17 cellular contexts compared by ENCODE assay signal in the genomic region with DNA sequence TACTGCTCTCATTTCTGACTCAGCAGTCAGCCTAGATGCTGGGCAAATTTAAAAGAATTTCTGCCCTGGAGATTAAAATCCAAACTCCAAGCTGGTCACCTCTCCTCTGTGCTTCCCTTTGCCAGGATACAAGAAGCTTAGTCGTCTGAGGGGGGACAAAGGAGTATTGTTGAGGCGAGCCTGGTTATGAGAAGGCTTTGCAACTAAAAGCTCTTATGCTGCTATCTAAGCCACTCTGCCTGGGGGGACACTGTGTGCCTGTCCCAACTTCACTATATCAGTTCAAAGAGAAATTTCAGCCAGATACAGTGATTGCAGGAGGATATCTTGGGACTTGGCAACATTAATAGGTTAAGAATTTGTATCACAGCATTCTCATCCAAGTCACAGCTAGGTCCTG. TPM values are rescaled to one million over a fixed set of nuclear protein-coding genes. Genes with fewer than 3 reads are reported as not detected.
"Had no signal": no experiment of that assay in that cellular context is flagged by ENCODE, and none has a peak within 500 bp of the region (broad histone marks: within the 10 kb centered on the region; RNA-seq: fewer than 3 reads in every experiment).

No MANE protein-coding gene starts in this region.

- H3K36me3 ChIP-seq: adrenal gland, esophagus squamous epithelium, tibial artery, WERI-Rb-1 had no signal

- DNase-seq: activated CD4-positive, alpha-beta T cell treated with anti-CD3 and anti-CD28 coated beads, Interleukin-2, amount 50 U/mL, for 4 hours; activated gamma-delta T cell treated with Interleukin-2 at 50 U/mL for 16 hours; adrenal gland; dermis blood vessel endothelial cell; effector memory CD8-positive, alpha-beta T cell; esophagus squamous epithelium; nephron progenitor cell; psoas muscle; stimulated activated CD4-positive, alpha-beta T cell treated with anti-CD3 and anti-CD28 coated beads, Interleukin-4, amount 100 ng/mL, for 24 hours; T-helper 17 cell; tibial artery; WERI-Rb-1 had no signal

- ATAC-seq: activated naive CD4-positive, alpha-beta T cell treated with anti-CD3 and anti-CD28 coated beads, Interleukin-2, amount 50 U/mL, for 72 hours; effector memory CD8-positive, alpha-beta T cell; psoas muscle; sciatic nerve; stimulated activated memory B cell treated with anti-CD40 and anti-IgM and Interleukin-4, amounts not matched to agents 10 μg/mL and 1 μg/mL and 100 μg/mL, for 72 hours; T-helper 17 cell had no signal

- H3K36me3 Mint-ChIP-seq: activated naive CD4-positive, alpha-beta T cell treated with anti-CD3 and anti-CD28 coated beads, Interleukin-2, amount 50 U/mL, for 72 hours; stimulated activated memory B cell treated with anti-CD40 and anti-IgM and Interleukin-4, amounts not matched to agents 10 μg/mL and 1 μg/mL and 100 μg/mL, for 72 hours had no signal

- H3K4me3 Mint-ChIP-seq: effector memory CD8-positive, alpha-beta T cell; nephron progenitor cell; stimulated activated memory B cell treated with anti-CD40 and anti-IgM and Interleukin-4, amounts not matched to agents 10 μg/mL and 1 μg/mL and 100 μg/mL, for 72 hours; T-helper 17 cell had no signal

- H3K9me3 Mint-ChIP-seq: activated naive CD4-positive, alpha-beta T cell treated with anti-CD3 and anti-CD28 coated beads, Interleukin-2, amount 50 U/mL, for 72 hours; effector memory CD8-positive, alpha-beta T cell; nephron progenitor cell; stimulated activated memory B cell treated with anti-CD40 and anti-IgM and Interleukin-4, amounts not matched to agents 10 μg/mL and 1 μg/mL and 100 μg/mL, for 72 hours had no signal

- H3K4me1 ChIP-seq: adrenal gland, psoas muscle, tibial artery had no signal

- H3K27ac ChIP-seq: adrenal gland, esophagus squamous epithelium, hepatocyte, psoas muscle, tibial artery, WERI-Rb-1 had no signal

- H3K9me3 ChIP-seq: adrenal gland, esophagus squamous epithelium, psoas muscle, tibial artery had no signal

- H3K27me3 ChIP-seq: adrenal gland had no signal

- H3K27ac Mint-ChIP-seq: activated naive CD4-positive, alpha-beta T cell treated with anti-CD3 and anti-CD28 coated beads, Interleukin-2, amount 50 U/mL, for 72 hours; effector memory CD8-positive, alpha-beta T cell; nephron progenitor cell; stimulated activated memory B cell treated with anti-CD40 and anti-IgM and Interleukin-4, amounts not matched to agents 10 μg/mL and 1 μg/mL and 100 μg/mL, for 72 hours; T-helper 17 cell had no signal

- H3K4me3 ChIP-seq: adrenal gland, esophagus squamous epithelium, hepatocyte, psoas muscle, tibial artery had no signal

RNA-seq across cellular contexts. Expression of gene PLEKHH1, which starts 10.8 kb away (rescaled TPM):
- total RNA-seq: myocyte had no signal
